In the genomic region with DNA sequence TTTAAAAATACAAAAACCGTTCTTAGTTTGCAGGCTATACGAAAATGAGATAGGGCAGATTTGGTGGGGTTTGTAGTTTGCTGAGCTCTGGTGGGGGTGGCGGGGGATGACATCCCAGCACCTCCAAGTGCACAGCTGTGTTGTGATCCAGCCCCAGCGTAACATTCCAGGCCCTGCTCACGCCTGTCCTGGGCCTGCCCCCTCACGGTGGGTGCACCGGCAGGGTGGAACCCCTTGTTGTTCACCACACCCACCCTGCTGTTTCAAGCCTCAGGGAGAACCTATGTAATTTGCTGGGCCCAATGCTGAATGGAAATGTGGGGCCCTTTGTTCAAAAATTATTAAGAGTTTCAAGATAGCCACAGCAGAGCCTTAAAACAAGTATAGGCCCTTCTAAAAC, we compare ENCODE assay signal across 18 cellular contexts. TPM values are rescaled to one million over a fixed set of nuclear protein-coding genes. Genes with fewer than 3 reads are reported as not detected.
A peak's percentile ranks its signal among the peaks of the same experiment; 100 is the strongest.
DNase-seq lines count a peak whose midpoint lies in the region; ATAC-seq and TF ChIP-seq lines count a peak whose summit lies in the region.
"Had no signal": no experiment of that assay in that cellular context is flagged by ENCODE, and none has a peak within 500 bp of the region (broad histone marks: within the 10 kb centered on the region; RNA-seq: fewer than 3 reads in every experiment).

No MANE protein-coding gene starts in this region.

- peaks cover 61% of the 10 kb centered on the region for H3K4me1 Mint-ChIP-seq in activated naive CD4-positive, alpha-beta T cell treated with anti-CD3 and anti-CD28 coated beads, Interleukin-2, amount 10 ng/mL, durations not matched to agents 7 days and 5 days
- H3K4me1 Mint-ChIP-seq in activated CD8-positive, alpha-beta T cell treated with anti-CD3 and anti-CD28 coated beads for 36 hours (ENCODE audit: low read depth) = peaks cover 48% of the 10 kb centered on the region

- CTCF ChIA-PET in activated naive CD4-positive, alpha-beta T cell treated with anti-CD3 and anti-CD28 coated beads, Interleukin-2, amount 10 ng/mL, durations not matched to agents 7 days and 5 days (lab: Charles Lee) = interaction anchor here (1.1 to 1.4 kb wide), 3 partner anchors 10 to 25 kb away, joined by 3 to 7 read pairs (median 5); a partner anchor contains a TSS
- CTCF ChIA-PET in activated CD8-positive, alpha-beta T cell treated with anti-CD3 and anti-CD28 coated beads for 36 hours (lab: Charles Lee) = interaction anchor here (1.0 to 5.5 kb wide), 6 partner anchors 10 to 331 kb away, joined by 3 to 22 read pairs (median 4); no protein-coding TSS in a partner anchor

- peak overlapping the region; percentile 51 to 61 for H3K27ac ChIP-seq in lung (ENCODE audit: low read depth in 1 of 2, low read length in 1 of 2)
- peak overlapping the region in 3 of 4 donors; percentile 22 to 81 (median 80) for H3K27ac ChIP-seq in upper lobe of left lung
- H3K27ac ChIP-seq in psoas muscle = no peak overlapping the region

- peaks cover 2% of the 10 kb centered on the region for H3K9me3 Mint-ChIP-seq in activated naive CD4-positive, alpha-beta T cell treated with anti-CD3 and anti-CD28 coated beads, Interleukin-2, amount 10 ng/mL, durations not matched to agents 7 days and 5 days
- no peaks in the 10 kb centered on the region for H3K9me3 Mint-ChIP-seq in activated naive CD4-positive, alpha-beta T cell treated with anti-CD3 and anti-CD28 coated beads, Interleukin-2, amount 50 U/mL, for 72 hours
- H3K9me3 Mint-ChIP-seq in activated CD8-positive, alpha-beta T cell treated with anti-CD3 and anti-CD28 coated beads for 36 hours = peaks cover 2% of the 10 kb centered on the region
- H3K9me3 Mint-ChIP-seq: brain, HFFc6 had no signal

- H3K9me3 ChIP-seq in lung (ENCODE audit: control insufficient read depth in 2 of 2, insufficient read depth in 1 of 2, low read length in 1 of 2) (no peaks in the 10 kb centered on the region), upper lobe of left lung (no peaks in the 10 kb centered on the region), psoas muscle (no peaks in the 10 kb centered on the region)
- H3K9me3 ChIP-seq: sigmoid colon had no signal

- H3K27me3 Mint-ChIP-seq in activated naive CD4-positive, alpha-beta T cell treated with anti-CD3 and anti-CD28 coated beads, Interleukin-2, amount 10 ng/mL, durations not matched to agents 7 days and 5 days = peaks cover 5% of the 10 kb centered on the region
- no peaks in the 10 kb centered on the region for H3K27me3 Mint-ChIP-seq in activated CD8-positive, alpha-beta T cell treated with anti-CD3 and anti-CD28 coated beads for 36 hours

- no peak for TF ChIP-seq EP300 in upper lobe of left lung (IDR thresholded peaks at IDR 0.05)

- WGBS in lung, 2 donors = 83 to 92% methylated on average over 7 of the region's 7 CpGs
- 84 to 94% methylated on average over 7 of the region's 7 CpGs for WGBS in upper lobe of left lung, 2 donors
- 78 to 86% (median 83%) methylated on average over 7 of the region's 7 CpGs for WGBS in psoas muscle, 3 donors

- peaks cover 2 to 4% of the 10 kb centered on the region in 2 donors for H3K36me3 ChIP-seq in lung (ENCODE audit: control insufficient read depth in 2 of 2, insufficient read depth in 2 of 2, low read length in 2 of 2)
- H3K36me3 ChIP-seq in upper lobe of left lung = peaks cover 0 to 8% (median 2%) of the 10 kb centered on the region in 4 donors
- peaks cover 0 to 6% of the 10 kb centered on the region in 2 donors for H3K36me3 ChIP-seq in psoas muscle (ENCODE audit: insufficient read depth in 1 of 2, low read depth in 1 of 2)

- peaks cover 40% of the 10 kb centered on the region for H3K36me3 Mint-ChIP-seq in activated naive CD4-positive, alpha-beta T cell treated with anti-CD3 and anti-CD28 coated beads, Interleukin-2, amount 10 ng/mL, durations not matched to agents 7 days and 5 days
- H3K36me3 Mint-ChIP-seq in activated naive CD4-positive, alpha-beta T cell treated with anti-CD3 and anti-CD28 coated beads, Interleukin-2, amount 50 U/mL, for 72 hours = peaks cover 12 to 24% of the 10 kb centered on the region in 2 donors
- H3K36me3 Mint-ChIP-seq in activated CD8-positive, alpha-beta T cell treated with anti-CD3 and anti-CD28 coated beads for 36 hours (ENCODE audit: low read depth) = peaks cover 16% of the 10 kb centered on the region

- DNase-seq in activated naive CD4-positive, alpha-beta T cell treated with anti-CD3 and anti-CD28 coated beads, Interleukin-2, amount 10 ng/mL, durations not matched to agents 7 days and 5 days = no peak
- DNase-seq in activated naive CD4-positive, alpha-beta T cell treated with anti-CD3 and anti-CD28 coated beads, Interleukin-2, amount 50 U/mL, for 72 hours (ENCODE audit: low spot score in 2 of 2) = no peak
- no peak for DNase-seq in activated CD8-positive, alpha-beta T cell treated with anti-CD3 and anti-CD28 coated beads for 36 hours
- DNase-seq in lung (ENCODE audit: low spot score) (no peak), upper lobe of left lung (peak in 1 of 2 donors; percentile 37), psoas muscle (no peak)
- DNase-seq: effector memory CD4-positive, alpha-beta T cell; HFFc6; kidney; midbrain; NCI-H2081; NCI-H526 treated with DMSO at 0.1 percent for 48 hours; occipital lobe; sigmoid colon; stimulated activated CD4-positive, alpha-beta T cell treated with anti-CD3 and anti-CD28 coated beads, Interleukin-4, amount 100 ng/mL, for 4 hours had no signal

- no peak for TF ChIP-seq CTCF in activated CD8-positive, alpha-beta T cell treated with anti-CD3 and anti-CD28 coated beads for 36 hours (IDR thresholded peaks at IDR 0.05)
- TF ChIP-seq CTCF in lung (IDR thresholded peaks at IDR 0.05; ENCODE audit: control extremely low read depth, extremely low read depth) (no peak), upper lobe of left lung (IDR thresholded peaks at IDR 0.05) (no peak), psoas muscle (IDR thresholded peaks at IDR 0.05) (no peak)

- ATAC-seq in activated naive CD4-positive, alpha-beta T cell treated with anti-CD3 and anti-CD28 coated beads, Interleukin-2, amount 50 U/mL, for 72 hours = no peak
- ATAC-seq in activated CD8-positive, alpha-beta T cell treated with anti-CD3 and anti-CD28 coated beads for 36 hours = no peak
- ATAC-seq in lung (ENCODE audit: insufficient read depth, low FRiP score) (no peak), upper lobe of left lung (ENCODE audit: low FRiP score in 2 of 2) (no peak), HG03442 (IDR thresholded peaks at IDR 0.05; ENCODE audit: unreplicated experiment) (no peak), GM19467 (IDR thresholded peaks at IDR 0.05; ENCODE audit: unreplicated experiment) (no peak), psoas muscle (no peak)

- H3K4me3 ChIP-seq in lung = no peak overlapping the region
- H3K4me3 ChIP-seq in upper lobe of left lung = no peak overlapping the region
- no peak overlapping the region for H3K4me3 ChIP-seq in psoas muscle
- H3K4me3 ChIP-seq: sigmoid colon had no signal

- POLR2A ChIA-PET in activated CD8-positive, alpha-beta T cell treated with anti-CD3 and anti-CD28 coated beads for 36 hours (lab: Charles Lee) = interaction anchor here (1.2 to 2.3 kb wide), 3 partner anchors 9 to 308 kb away, joined by 3 to 17 read pairs (median 3); no protein-coding TSS in a partner anchor

- H3K27me3 ChIP-seq in lung (ENCODE audit: control insufficient read depth, insufficient read depth) = no peaks in the 10 kb centered on the region
- H3K27me3 ChIP-seq in upper lobe of left lung = no peaks in the 10 kb centered on the region
- no peaks in the 10 kb centered on the region for H3K27me3 ChIP-seq in psoas muscle (ENCODE audit: insufficient read depth in 3 of 3, low read length in 2 of 3)
- H3K27me3 ChIP-seq: sigmoid colon had no signal

- H3K27ac Mint-ChIP-seq in activated naive CD4-positive, alpha-beta T cell treated with anti-CD3 and anti-CD28 coated beads, Interleukin-2, amount 10 ng/mL, durations not matched to agents 7 days and 5 days = peak overlapping the region; percentile 96
- H3K27ac Mint-ChIP-seq in activated naive CD4-positive, alpha-beta T cell treated with anti-CD3 and anti-CD28 coated beads, Interleukin-2, amount 50 U/mL, for 72 hours = no peak overlapping the region
- peak overlapping the region; percentile 93 for H3K27ac Mint-ChIP-seq in activated CD8-positive, alpha-beta T cell treated with anti-CD3 and anti-CD28 coated beads for 36 hours
- H3K27ac Mint-ChIP-seq: brain, HFFc6 had no signal

- TF ChIP-seq POLR2A in upper lobe of left lung (IDR thresholded peaks at IDR 0.05) = no peak

- no peak overlapping the region for H3K4me3 Mint-ChIP-seq in activated naive CD4-positive, alpha-beta T cell treated with anti-CD3 and anti-CD28 coated beads, Interleukin-2, amount 10 ng/mL, durations not matched to agents 7 days and 5 days
- H3K4me3 Mint-ChIP-seq in activated CD8-positive, alpha-beta T cell treated with anti-CD3 and anti-CD28 coated beads for 36 hours = no peak overlapping the region
- H3K4me3 Mint-ChIP-seq: brain, HFFc6 had no signal

- peaks cover 8 to 16% of the 10 kb centered on the region in 2 donors for H3K4me1 ChIP-seq in lung (ENCODE audit: control insufficient read depth in 2 of 2, insufficient read depth in 2 of 2, low read length in 2 of 2)
- H3K4me1 ChIP-seq in upper lobe of left lung = peaks cover 27 to 61% (median 38%) of the 10 kb centered on the region in 4 donors
- peaks cover 6% of the 10 kb centered on the region for H3K4me1 ChIP-seq in psoas muscle

- intact Hi-C loops in activated CD8-positive, alpha-beta T cell treated with anti-CD3 and anti-CD28 coated beads for 36 hours (cut with micrococcal nuclease) = no loop called here
- intact Hi-C loops in psoas muscle (cut with DNase I) = no loop called here

RNA-seq across cellular contexts. Expression of a gene that starts 25.0 kb away (rescaled TPM):
- 1 to 10 TPM; 2.3 to 3.3 TPM for total RNA-seq in activated naive CD4-positive, alpha-beta T cell treated with anti-CD3 and anti-CD28 coated beads, Interleukin-2, amount 50 U/mL, for 72 hours
- 1 to 10 TPM; 2.7 to 4.6 TPM for total RNA-seq in activated CD8-positive, alpha-beta T cell treated with anti-CD3 and anti-CD28 coated beads for 36 hours
- 10 to 100 TPM; 11.7 to 16.5 TPM for total RNA-seq in lung
- 1 to 10 TPM; 2.9 to 3.0 TPM for polyA plus RNA-seq in lung
- 10 to 100 TPM in 2 of 6 donors, 1 to 10 TPM in 4; 4.1 to 24.0 (median 7.8) TPM for total RNA-seq in upper lobe of left lung
- 1 to 10 TPM; 1.7 to 3.7 (median 2.6) TPM for total RNA-seq in psoas muscle
- 1 to 10 TPM in 2 of 3 donors, under 1 TPM in 1; 0.56 to 2.0 (median 1.4) TPM for polyA plus RNA-seq in psoas muscle

Comparison
In these comparisons a context has a peak if more than half of its experiments do, and no peak if none do; other contexts are left out.
1. H3K27ac Mint-ChIP-seq: peak in activated naive CD4-positive, alpha-beta T cell treated with anti-CD3 and anti-CD28 coated beads, Interleukin-2, amount 10 ng/mL, durations not matched to agents 7 days and 5 days (single experiment) and activated CD8-positive, alpha-beta T cell treated with anti-CD3 and anti-CD28 coated beads for 36 hours (single experiment); none in activated naive CD4-positive, alpha-beta T cell treated with anti-CD3 and anti-CD28 coated beads, Interleukin-2, amount 50 U/mL, for 72 hours (0 of 2).